13 cellular contexts compared by ENCODE assay signal in the genomic region with DNA sequence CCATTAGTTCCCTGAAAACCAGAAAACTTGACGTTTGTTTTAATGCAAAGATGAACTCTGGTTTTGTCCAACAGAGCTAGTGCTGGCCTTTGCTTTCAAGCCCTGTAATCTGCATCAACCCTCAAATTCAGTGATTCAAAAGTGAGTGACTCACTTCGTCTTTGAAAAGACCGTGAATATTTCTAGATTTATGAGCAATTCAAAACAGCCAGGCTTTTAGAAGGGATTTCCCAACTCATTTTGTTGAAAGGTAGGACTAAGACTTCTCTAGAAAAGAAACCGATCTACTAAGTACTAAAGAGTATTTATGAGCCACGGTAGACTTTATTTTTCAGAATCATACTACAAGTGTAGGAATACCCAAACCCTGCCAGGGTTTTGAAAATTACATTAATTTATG.
A peak's percentile ranks its signal among the peaks of the same experiment; 100 is the strongest.
DNase-seq lines count a peak whose midpoint lies in the region; ATAC-seq, FAIRE-seq and TF ChIP-seq lines count a peak whose summit lies in the region.
"Had no signal": no experiment of that assay in that cellular context is flagged by ENCODE, and none has a peak within 500 bp of the region (broad histone marks: within the 10 kb centered on the region; RNA-seq: fewer than 3 reads in every experiment).

No MANE protein-coding gene starts in this region.

- DNase-seq in activated CD4-positive, alpha-beta T cell treated with anti-CD3 and anti-CD28 coated beads for 36 hours: peak; percentile 14
- DNase-seq in activated CD4-positive, alpha-beta T cell treated with anti-CD3 and anti-CD28 coated beads for 48 hours: no peak
- DNase-seq in LHCN-M2 (ENCODE audit: low read depth) (peak; percentile 75), cardiac fibroblast (ENCODE audit: low read depth in 2 of 2) (peak; percentile 52 to 85), frontal cortex (ENCODE audit: low spot score in 2 of 2) (no peak), nucleus accumbens (lab: John Stamatoyannopoulos, UW) (no peak)
- DNase-seq: activated CD8-positive, alpha-beta memory T cell treated with anti-CD3 and anti-CD28 coated beads, Interleukin-2, amount 50 U/mL, for 4 hours; DMS 273 treated with DMSO at 0.1 percent for 48 hours; right cardiac atrium; tibial artery had no signal

- H3K4me1 Mint-ChIP-seq in activated CD4-positive, alpha-beta T cell treated with anti-CD3 and anti-CD28 coated beads for 36 hours: peaks cover 28% of the 10 kb centered on the region

- H3K27ac Mint-ChIP-seq in activated CD4-positive, alpha-beta T cell treated with anti-CD3 and anti-CD28 coated beads for 36 hours: peak overlapping the region; percentile 67

- no peak for TF ChIP-seq CTCF in cardiac fibroblast (IDR thresholded peaks at IDR 0.05; ENCODE audit: low read depth, low read length)

- peaks cover 7% of the 10 kb centered on the region for H3K4me1 ChIP-seq in rectal smooth muscle tissue (ENCODE audit: control insufficient read depth, insufficient read depth, low read length)

- intact Hi-C loops in activated CD4-positive, alpha-beta T cell treated with anti-CD3 and anti-CD28 coated beads for 36 hours (cut with DNase I, micrococcal nuclease): loop anchor here (1.0 to 2.0 kb wide), 4 partner anchors 32 to 107 kb away; no protein-coding TSS in a partner anchor

- peak; percentile 81 for ATAC-seq in activated CD4-positive, alpha-beta T cell treated with anti-CD3 and anti-CD28 coated beads for 36 hours
- no peak for ATAC-seq in HG02759 (IDR thresholded peaks at IDR 0.05; ENCODE audit: unreplicated experiment)
- ATAC-seq: right cardiac atrium had no signal

- FAIRE-seq in frontal cortex (lab: Jason Lieb, UNC): no peak
- FAIRE-seq: A204.1 had no signal

- POLR2A ChIA-PET in activated CD4-positive, alpha-beta T cell treated with anti-CD3 and anti-CD28 coated beads for 36 hours (lab: Charles Lee): interaction anchor here (1.8 kb wide), 1 partner anchor 111 kb away, joined by 4 read pairs; no protein-coding TSS in a partner anchor

- no peaks in the 10 kb centered on the region for H3K36me3 ChIP-seq in rectal smooth muscle tissue (ENCODE audit: control insufficient read depth, insufficient read depth, low read length)
- H3K36me3 ChIP-seq: tibial artery had no signal

- peak overlapping the region; percentile 10 for H3K27ac ChIP-seq in rectal smooth muscle tissue (ENCODE audit: low read depth, low read length)
- H3K27ac ChIP-seq: tibial artery had no signal

- H3K9ac ChIP-seq in rectal smooth muscle tissue (ENCODE audit: low read length): no peak overlapping the region

- peak overlapping the region; percentile 8 for H3K4me3 Mint-ChIP-seq in activated CD4-positive, alpha-beta T cell treated with anti-CD3 and anti-CD28 coated beads for 36 hours

- H3K27me3 Mint-ChIP-seq in activated CD4-positive, alpha-beta T cell treated with anti-CD3 and anti-CD28 coated beads for 36 hours: peaks cover 2% of the 10 kb centered on the region

- H3K9me3 Mint-ChIP-seq in activated CD4-positive, alpha-beta T cell treated with anti-CD3 and anti-CD28 coated beads for 36 hours (ENCODE audit: low read depth): peaks cover 2% of the 10 kb centered on the region

- H3K36me3 Mint-ChIP-seq in activated CD4-positive, alpha-beta T cell treated with anti-CD3 and anti-CD28 coated beads for 36 hours (ENCODE audit: low read depth): no peaks in the 10 kb centered on the region

- H3K4me3 ChIP-seq in cardiac fibroblast (replicated peaks in 1 of 2; ENCODE audit: low read depth in 2 of 2, low read length in 2 of 2) (no peak overlapping the region), rectal smooth muscle tissue (ENCODE audit: low read length) (no peak overlapping the region)
- H3K4me3 ChIP-seq: tibial artery had no signal

- CTCF ChIA-PET in activated CD4-positive, alpha-beta T cell treated with anti-CD3 and anti-CD28 coated beads for 36 hours (lab: Charles Lee): interaction anchor here (0.7 kb wide), 1 partner anchor 660 kb away, joined by 3 read pairs; no protein-coding TSS in a partner anchor

- no peaks in the 10 kb centered on the region for H3K27me3 ChIP-seq in rectal smooth muscle tissue (ENCODE audit: control insufficient read depth, insufficient read depth, low read length)
- H3K27me3 ChIP-seq: tibial artery had no signal

Comparison
In these comparisons a context has a peak if more than half of its experiments do, and no peak if none do; other contexts are left out.
1. DNase-seq: peak in activated CD4-positive, alpha-beta T cell treated with anti-CD3 and anti-CD28 coated beads for 36 hours (single experiment), LHCN-M2 (single experiment) and cardiac fibroblast (2 of 2); none in activated CD4-positive, alpha-beta T cell treated with anti-CD3 and anti-CD28 coated beads for 48 hours (single experiment), frontal cortex (0 of 2) and nucleus accumbens (0 of 56).